ENCODE assay signal across 13 cellular contexts in genomic region chr13:28442872-28443271, GRCh38.
"Had no signal": no experiment of that assay in that cellular context is flagged by ENCODE, and none has a peak within 500 bp of the region (broad histone marks: within the 10 kb centered on the region; RNA-seq: fewer than 3 reads in every experiment).

No MANE protein-coding gene starts in this region.

- H3K27ac ChIP-seq: pancreas, stomach, vagina, VCaP had no signal

- H3K36me3 ChIP-seq: pancreas, stomach, vagina had no signal

- H3K9me3 ChIP-seq: pancreas, vagina had no signal

- ATAC-seq: activated CD4-positive, alpha-beta T cell treated with anti-CD3 and anti-CD28 coated beads for 36 hours; activated CD8-positive, alpha-beta T cell treated with anti-CD3 and anti-CD28 coated beads for 36 hours; esophagus mucosa; pancreas had no signal

- H3K4me1 ChIP-seq: pancreas, stomach, vagina had no signal

- H3K27me3 ChIP-seq: stomach, vagina had no signal

- DNase-seq: activated CD4-positive, alpha-beta T cell treated with anti-CD3 and anti-CD28 coated beads for 36 hours; activated CD8-positive, alpha-beta memory T cell treated with anti-CD3 and anti-CD28 coated beads, Interleukin-2, amount 50 U/mL, for 48 hours; activated CD8-positive, alpha-beta T cell treated with anti-CD3 and anti-CD28 coated beads for 36 hours; activated naive CD4-positive, alpha-beta T cell; endodermal cell; midbrain; naive B cell; pancreas; stomach; T-helper 1 cell had no signal

- H3K4me3 ChIP-seq: pancreas, stomach, vagina had no signal
